ENCODE assay signal across 1 cellular context in genomic region chr7:148356303-148356702, GRCh38.
TF ChIP-seq lines count a peak whose summit lies in the region.

No MANE protein-coding gene starts in this region.

TF ChIP-seq in SK-N-SH treated with all-trans-retinoic acid at 6 μM for 48 hours, 23 proteins besides CTCF, POLR2A, EP300 and RAD21 (continued from another document):
- TF ChIP-seq TSHZ2 (CRISPR knock-in tag; IDR thresholded peaks at IDR 0.05) = no peak
- 0 out of 2 replicates have a peak, but pooled peaks have one; percentile 23 for TF ChIP-seq ISL1 (CRISPR knock-in tag; IDR thresholded peaks at IDR 0.05)
- no peak for TF ChIP-seq ZFP30 (CRISPR knock-in tag; IDR thresholded peaks at IDR 0.05)
